27 cellular contexts compared by ENCODE assay signal in the genomic region with DNA sequence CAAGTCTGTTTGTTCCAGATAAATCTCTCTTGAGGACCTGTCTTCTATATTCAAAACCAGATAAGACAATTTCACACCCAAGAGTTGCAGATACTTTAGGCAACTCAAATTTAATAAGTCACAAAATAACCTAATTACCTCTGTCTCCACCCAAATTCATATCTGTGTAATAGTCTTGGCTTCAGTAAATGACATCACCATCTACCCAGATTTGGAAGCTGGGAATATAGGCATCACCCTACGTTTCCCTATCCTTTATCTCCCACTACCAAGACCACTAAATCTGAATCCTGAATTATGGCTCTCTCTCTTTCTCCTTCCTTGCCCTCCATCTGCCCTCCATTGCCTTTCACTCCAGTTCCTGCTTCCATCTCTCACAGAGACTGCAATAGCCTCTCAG.
"Had no signal": no experiment of that assay in that cellular context is flagged by ENCODE, and none has a peak within 500 bp of the region (broad histone marks: within the 10 kb centered on the region; RNA-seq: fewer than 3 reads in every experiment).

No MANE protein-coding gene starts in this region.

- H3K4me3 ChIP-seq: coronary artery, esophagus squamous epithelium, gastrocnemius medialis, heart left ventricle, hepatocyte, left ventricle myocardium inferior, lower lobe of right lung, mucosa of descending colon had no signal

- H3K27me3 ChIP-seq: esophagus squamous epithelium, gastrocnemius medialis, heart left ventricle, hepatocyte had no signal

- H2AFZ ChIP-seq: hepatocyte had no signal

- H3K9me3 ChIP-seq: esophagus squamous epithelium, gastrocnemius medialis, heart left ventricle, left ventricle myocardium inferior, lower lobe of right lung, mucosa of descending colon had no signal

- H3K4me1 ChIP-seq: esophagus squamous epithelium, gastrocnemius medialis, heart left ventricle, left ventricle myocardium inferior, lower lobe of right lung had no signal

- H3K79me2 ChIP-seq: hepatocyte had no signal

- ATAC-seq: effector memory CD8-positive, alpha-beta T cell; esophagus mucosa; gastrocnemius medialis; heart left ventricle; left colon; left lobe of liver; lower lobe of right lung; mucosa of descending colon had no signal

- FAIRE-seq: colon, endometrium, kidney had no signal

- H3K4me2 ChIP-seq: hepatocyte had no signal

- H3K27ac ChIP-seq: coronary artery, epithelial cell of prostate, esophagus squamous epithelium, gastrocnemius medialis, heart left ventricle, hepatocyte, left ventricle myocardium inferior, lower lobe of right lung had no signal

- DNase-seq: effector CD8-positive, alpha-beta T cell; effector memory CD8-positive, alpha-beta T cell; endodermal cell; erythroblast; esophagus squamous epithelium; foreskin fibroblast; foreskin melanocyte; gastrocnemius medialis; heart left ventricle; hypothalamus; immature natural killer cell; islet precursor cell; kidney; kidney glomerular epithelial cell; left colon; left ventricle myocardium inferior; lower lobe of right lung; mesenchymal stem cell; mucosa of descending colon; naive B cell had no signal

- H3K36me3 ChIP-seq: esophagus squamous epithelium, gastrocnemius medialis, heart left ventricle, left ventricle myocardium inferior, lower lobe of right lung had no signal
